ENCODE assay signal across 26 cellular contexts in genomic region chr12:8465597-8465996, GRCh38. TPM values are rescaled to one million over a fixed set of nuclear protein-coding genes. Genes with fewer than 3 reads are reported as not detected.
"Had no signal": no experiment of that assay in that cellular context is flagged by ENCODE, and none has a peak within 500 bp of the region (broad histone marks: within the 10 kb centered on the region; RNA-seq: fewer than 3 reads in every experiment).

No MANE protein-coding gene starts in this region.

- H3K4me1 ChIP-seq: SJSA1 had no signal

- H3K36me3 ChIP-seq: SJSA1 had no signal

- H3K9me3 ChIP-seq: SJSA1 had no signal

- H3K27me3 ChIP-seq: SJSA1 had no signal

- DNase-seq: IMR-90, Karpas-422, KG1, MM.1S, NCI-H1048, NCI-H1105, NCI-H1417 treated with DMSO at 0.1 percent for 48 hours, NCI-H146, NCI-H1694 treated with DMSO at 0.1 percent for 48 hours, NCI-H1930, NCI-H2081, NCI-H2107, NCI-H2227 treated with DMSO at 0.1 percent for 48 hours, NCI-H446, NCI-H510A, NCI-H524 treated with DMSO at 0.1 percent for 48 hours, NCI-H69, NCI-H774, Right ventricle myocardium superior, RPMI8226, SIG-M5 had no signal

- H3K4me3 ChIP-seq: SJSA1, SK-N-MC had no signal

- H3K27ac ChIP-seq: SJSA1, SK-N-MC had no signal

RNA-seq across cellular contexts. Expression of gene CLEC6A, which starts 9.8 kb away (rescaled TPM):
- total RNA-seq: HT-29; IMR-90; M059J; Right ventricle myocardium superior; SJSA1; T-helper 1 cell treated with Interleukin-12 subunit alpha and Interleukin-12 subunit beta and Interleukin-4 antibody, amounts not matched to agents 30 ng/mL and 1 ng/mL, for 36 hours had no signal
- polyA plus RNA-seq: IMR-90 had no signal

RNA-seq across cellular contexts. Expression of gene CLEC4D, which starts 47.7 kb away (rescaled TPM):
- total RNA-seq: HT-29; IMR-90; M059J; Right ventricle myocardium superior; SJSA1; T-helper 1 cell treated with Interleukin-12 subunit alpha and Interleukin-12 subunit beta and Interleukin-4 antibody, amounts not matched to agents 30 ng/mL and 1 ng/mL, for 36 hours had no signal
- polyA plus RNA-seq: IMR-90 had no signal
